In the genomic region with DNA sequence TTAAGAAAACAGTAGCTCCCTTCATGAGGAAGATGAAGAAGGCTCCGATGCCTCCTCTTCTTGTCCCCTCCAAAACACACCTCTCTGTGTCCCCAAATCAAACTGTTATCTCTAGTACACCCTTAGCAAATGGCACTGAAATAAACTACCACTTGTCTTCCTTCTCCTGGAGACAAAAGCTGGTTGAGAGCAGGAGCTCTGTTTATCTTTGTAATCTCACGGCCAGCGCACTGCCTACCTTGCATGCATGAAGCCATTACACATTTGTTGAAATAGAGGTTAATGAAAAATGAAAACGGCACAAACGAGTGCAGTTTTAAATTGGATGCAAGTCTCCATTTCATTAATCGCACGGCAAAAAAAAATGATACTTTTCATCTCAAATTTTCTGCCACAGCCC, we compare ENCODE assay signal across 25 cellular contexts.
DNase-seq lines count a peak whose midpoint lies in the region; FAIRE-seq and TF ChIP-seq lines count a peak whose summit lies in the region.
"Had no signal": no experiment of that assay in that cellular context is flagged by ENCODE, and none has a peak within 500 bp of the region (broad histone marks: within the 10 kb centered on the region; RNA-seq: fewer than 3 reads in every experiment).

No MANE protein-coding gene starts in this region.

- H3K9me3 Mint-ChIP-seq in mesothelial cell of epicardium = no peaks in the 10 kb centered on the region
- H3K9me3 Mint-ChIP-seq: CD14-positive monocyte had no signal

- no peak overlapping the region for H3K27ac Mint-ChIP-seq in mesothelial cell of epicardium

- H3K36me3 Mint-ChIP-seq in mesothelial cell of epicardium = peaks cover 13% of the 10 kb centered on the region

- peak; percentile 2 for DNase-seq in NCI-H1092 (lab: John Stamatoyannopoulos, UW)
- DNase-seq in NCI-H1092 treated with DMSO at 0.1 percent for 48 hours (lab: John Stamatoyannopoulos, UW) = no peak
- DNase-seq in DMS153 (lab: John Stamatoyannopoulos, UW) = peak; percentile 7
- peak; percentile 23 for DNase-seq in NCI-H510A (lab: John Stamatoyannopoulos, UW)
- no peak for DNase-seq in GM03348 (ENCODE audit: low spot score)
- no peak for DNase-seq in mesothelial cell of epicardium (ENCODE audit: low spot score in 2 of 2, unreplicated experiment in 2 of 2)
- DNase-seq: 8988T, ACHN, BE2C, Calu3, EL, GDM1, HCEC 1CT, Kasumi-1, NCI-H1105 treated with DMSO at 0.1 percent for 48 hours, NCI-H2081 treated with DMSO at 0.1 percent for 48 hours, NCI-H774, SHP77, T-helper 1 cell had no signal

- H3K27me3 Mint-ChIP-seq in mesothelial cell of epicardium (ENCODE audit: low read depth) = no peaks in the 10 kb centered on the region

- peak; percentile 89 for FAIRE-seq in islet of Langerhans (lab: Jason Lieb, UNC)
- FAIRE-seq: GM12891, H1, HTR-8/SVneo, K562 had no signal

- H3K4me1 Mint-ChIP-seq in mesothelial cell of epicardium = no peaks in the 10 kb centered on the region
- H3K4me1 Mint-ChIP-seq: CD14-positive monocyte had no signal

- H3K4me3 Mint-ChIP-seq in mesothelial cell of epicardium = no peak overlapping the region
- H3K4me3 Mint-ChIP-seq: CD14-positive monocyte had no signal

- TF ChIP-seq CTCF in mesothelial cell of epicardium (IDR thresholded peaks at IDR 0.05; ENCODE audit: unreplicated experiment) = no peak

Comparison
In these comparisons a context has a peak if more than half of its experiments do, and no peak if none do; other contexts are left out.
1. DNase-seq: peak in NCI-H1092 (single experiment), DMS153 (single experiment) and NCI-H510A (single experiment); none in NCI-H1092 treated with DMSO at 0.1 percent for 48 hours (single experiment), GM03348 (single experiment) and mesothelial cell of epicardium (0 of 2).